ENCODE assay signal across 1 cellular context in genomic region chr10:116665541-116666125, GRCh38.
TF ChIP-seq lines count a peak whose summit lies in the region.

No MANE protein-coding gene starts in this region.

TF ChIP-seq in IMR-90, 13 proteins besides CTCF, POLR2A, EP300 and RAD21 (continued from another document):
- TF ChIP-seq ELK1 (IDR thresholded peaks at IDR 0.05; ENCODE audit: borderline replicate concordance, low read depth, low read length), result no peak
- no peak for TF ChIP-seq RFX5 (IDR thresholded peaks at IDR 0.05; ENCODE audit: low read depth, low read length)
- TF ChIP-seq NFE2L2 (IDR thresholded peaks at IDR 0.05; ENCODE audit: low read depth, low read length), result no peak
